ENCODE assay signal across 7 cellular contexts in the genomic region with DNA sequence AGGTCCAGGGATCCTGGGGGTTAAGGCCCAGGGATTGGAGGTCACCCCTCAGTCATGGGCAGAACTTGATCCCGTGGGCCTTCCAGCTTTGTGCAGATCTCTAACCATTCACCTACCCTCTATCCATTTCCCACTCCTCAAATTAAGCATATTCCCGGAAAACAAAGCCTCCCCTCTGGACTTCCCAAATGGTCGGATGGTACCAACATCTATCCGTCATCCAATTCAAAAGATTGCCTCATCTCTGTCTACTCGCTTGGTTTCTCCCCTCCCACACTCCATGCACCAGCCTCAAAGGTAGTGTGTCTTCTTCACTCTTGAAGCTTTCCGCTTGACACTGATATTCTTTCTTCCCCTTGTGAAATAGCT. TPM values are rescaled to one million over a fixed set of nuclear protein-coding genes. Genes with fewer than 3 reads are reported as not detected.
DNase-seq lines count a peak whose midpoint lies in the region; ATAC-seq and TF ChIP-seq lines count a peak whose summit lies in the region.

No MANE protein-coding gene starts in this region.

- H3K36me3 ChIP-seq in GM23338 (ENCODE audit: insufficient read depth) (no peaks in the 10 kb centered on the region), SJCRH30 (no peaks in the 10 kb centered on the region), smooth muscle cell (ENCODE audit: low read depth) (no peaks in the 10 kb centered on the region)

- no peaks in the 10 kb centered on the region for H3K9me2 ChIP-seq in GM23338 (ENCODE audit: insufficient read depth)

- H3K4me1 ChIP-seq in GM23338 (ENCODE audit: insufficient read depth) (peaks cover 7% of the 10 kb centered on the region; the same call in 1 of the 2 replicates), SJCRH30 (no peaks in the 10 kb centered on the region), smooth muscle cell (ENCODE audit: low read depth) (no peaks in the 10 kb centered on the region)

- H3K4me3 ChIP-seq in GM23338 = no peak overlapping the region
- H3K4me3 ChIP-seq in SJCRH30 = peak overlapping the region; percentile 85
- H3K4me3 ChIP-seq in epithelial cell of esophagus (ENCODE audit: low read length) = peak overlapping the region; percentile 36
- peak overlapping the region; percentile 64 for H3K4me3 ChIP-seq in smooth muscle cell

- peaks cover 13% of the 10 kb centered on the region for H3K4me1 Mint-ChIP-seq in GM23338

- no peak overlapping the region for H3K27ac ChIP-seq in GM23338 (ENCODE audit: low read depth)
- H3K27ac ChIP-seq in SJCRH30 = no peak overlapping the region
- no peak overlapping the region for H3K27ac ChIP-seq in smooth muscle cell (ENCODE audit: low read depth)

- H3K27me3 ChIP-seq in GM23338 (ENCODE audit: insufficient read depth) = no peaks in the 10 kb centered on the region
- no peaks in the 10 kb centered on the region for H3K27me3 ChIP-seq in SJCRH30
- H3K27me3 ChIP-seq in smooth muscle cell (ENCODE audit: low read depth) = no peaks in the 10 kb centered on the region

- H3K9me3 ChIP-seq in SJCRH30 (replicated peaks) (no peaks in the 10 kb centered on the region), smooth muscle cell (replicated peaks; ENCODE audit: low read depth) (no peaks in the 10 kb centered on the region)

- H3K4me2 ChIP-seq in GM23338 (no peak overlapping the region), smooth muscle cell (peak overlapping the region; percentile 78)

- no peak overlapping the region for H3K9ac ChIP-seq in smooth muscle cell (ENCODE audit: low read depth)

- DNase-seq in GM23338 (ENCODE audit: low spot score) (no peak), SJCRH30 (no peak), epithelial cell of esophagus (ENCODE audit: low read depth) (no peak), smooth muscle cell (lab: John Stamatoyannopoulos, UW; ENCODE audit: unreplicated experiment) (no peak), D341Med (ENCODE audit: low spot score) (no peak), NCI-H1436 treated with DMSO at 0.1 percent for 48 hours (lab: John Stamatoyannopoulos, UW) (no peak)

- ATAC-seq in GM23338 (no peak), GM18909 (IDR thresholded peaks at IDR 0.05; ENCODE audit: poor library complexity, unreplicated experiment) (no peak)

- H3K79me2 ChIP-seq in GM23338 (replicated peaks; ENCODE audit: insufficient read depth) = peaks cover 22% of the 10 kb centered on the region
- H3K79me2 ChIP-seq in smooth muscle cell (ENCODE audit: low read depth) = peaks cover 3% of the 10 kb centered on the region

- H3F3A ChIP-seq in GM23338 (replicated peaks; ENCODE audit: low read depth) = no peaks in the 10 kb centered on the region
- H3F3A ChIP-seq in smooth muscle cell (ENCODE audit: low read depth) = no peaks in the 10 kb centered on the region

- WGBS in smooth muscle cell (ENCODE audit: low lambda C conversion rate) = 86% methylated on average over 6 of the region's 6 CpGs

- peaks cover 2% of the 10 kb centered on the region; the same call in 2 of the 3 replicates for H3K36me3 Mint-ChIP-seq in GM23338 (ENCODE audit: low read depth)

- H2AFZ ChIP-seq in GM23338 = peak overlapping the region; percentile 74
- peak overlapping the region; percentile 78 for H2AFZ ChIP-seq in smooth muscle cell (ENCODE audit: low read depth)

- peak overlapping the region; percentile 59 for H3K4me3 Mint-ChIP-seq in GM23338

- TF ChIP-seq CTCF in GM23338 (conservative IDR thresholded peaks at IDR 0.05; ENCODE audit: low read depth in 2 of 2) (no peak), epithelial cell of esophagus (IDR thresholded peaks at IDR 0.05; ENCODE audit: insufficient read depth, low read depth, low read length, missing control alignments) (no peak), smooth muscle cell (IDR thresholded peaks at IDR 0.05; ENCODE audit: borderline replicate concordance, insufficient read depth, poor library complexity, severe bottlenecking) (no peak)

- H3K27ac Mint-ChIP-seq in GM23338 = no peak overlapping the region

- no peaks in the 10 kb centered on the region for H3K27me3 Mint-ChIP-seq in GM23338 (ENCODE audit: insufficient read depth, low read depth, poor library complexity)

- H3K9me3 Mint-ChIP-seq in GM23338 = no peaks in the 10 kb centered on the region

- H4K20me1 ChIP-seq in GM23338 (replicated peaks; ENCODE audit: insufficient read depth) = no peaks in the 10 kb centered on the region
- H4K20me1 ChIP-seq in smooth muscle cell (ENCODE audit: low read depth) = no peaks in the 10 kb centered on the region

TF ChIP-seq in GM23338, 12 proteins besides CTCF, POLR2A, EP300 and RAD21 (continues in another document):
- TF ChIP-seq ZNF114 (CRISPR knock-in tag; IDR thresholded peaks at IDR 0.05) (no peak), NANOG (IDR thresholded peaks at IDR 0.05; ENCODE audit: borderline replicate concordance) (no peak), POLR2AphosphoS5 (IDR thresholded peaks at IDR 0.05; ENCODE audit: low read depth) (no peak), ZNF331 (CRISPR knock-in tag; IDR thresholded peaks at IDR 0.05; ENCODE audit: low read depth) (no peak), JUNB (IDR thresholded peaks at IDR 0.05; ENCODE audit: unreplicated experiment) (no peak), CREB1 (CRISPR knock-in tag; IDR thresholded peaks at IDR 0.05; ENCODE audit: low read depth) (no peak), STAT1 (IDR thresholded peaks at IDR 0.05; ENCODE audit: unreplicated experiment) (no peak), REST (IDR thresholded peaks at IDR 0.05; ENCODE audit: unreplicated experiment) (no peak), EZH2 (IDR thresholded peaks at IDR 0.05; ENCODE audit: low read depth, unreplicated experiment) (no peak)

RNA-seq across cellular contexts. Expression of gene BCLAF3, which starts 0.5 kb away (rescaled TPM):
- 9.2 and 9.3 TPM in 2 replicates for total RNA-seq in GM23338 (2014; rRNA removed; shearing (Covaris generic))
- polyA plus RNA-seq in GM23338 (2016; fragmentation: Nextera tagmentation; extraction: Ambion mirVana) = 6.5 and 7.5 TPM in 2 replicates
- total RNA-seq in SJCRH30 (2014; rRNA removed; shearing (Covaris generic)) = 4.0 and 4.9 TPM in 2 replicates
- 4.1 and 5.0 TPM in 2 replicates for total RNA-seq in smooth muscle cell
- polyA plus RNA-seq in smooth muscle cell = 1.7 and 3.4 TPM in 2 replicates
